1 cellular context compared by ENCODE assay signal in the genomic region with DNA sequence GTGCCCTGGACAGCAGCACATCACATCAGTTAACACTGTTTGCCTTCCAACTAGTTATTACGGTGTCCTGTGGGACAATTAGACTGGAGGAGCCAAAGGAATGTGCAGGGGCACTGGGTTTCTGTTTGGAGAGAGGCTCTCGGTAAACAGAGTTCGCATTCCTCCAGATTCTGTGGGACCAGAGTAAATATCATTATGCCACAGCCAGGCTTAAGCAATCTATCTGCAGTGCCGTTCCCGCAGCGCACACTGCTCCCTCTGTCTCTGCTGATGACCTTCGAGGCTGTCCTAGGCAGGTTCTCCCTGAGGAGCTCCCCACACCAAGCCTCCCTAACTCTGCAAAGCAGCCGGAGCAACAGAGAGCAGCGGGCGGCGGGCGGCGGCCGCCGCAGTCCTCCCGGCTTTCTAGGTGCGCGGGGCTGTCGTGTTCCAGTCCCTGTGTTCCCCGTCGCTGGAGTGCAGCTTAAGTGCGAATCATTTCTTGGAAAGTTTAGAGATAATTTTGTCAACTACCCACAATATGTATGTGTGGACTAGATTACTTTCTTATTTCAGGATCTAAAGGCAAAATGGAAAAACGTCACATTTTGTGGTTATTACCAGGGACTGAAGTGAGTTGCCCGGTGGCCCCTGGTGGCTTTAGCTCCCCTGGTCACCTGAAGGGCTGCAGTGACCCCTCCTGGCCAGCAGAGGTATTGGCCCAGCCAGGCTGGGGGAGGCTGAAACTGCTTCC.
TF ChIP-seq lines count a peak whose summit lies in the region.

No MANE protein-coding gene starts in this region.

TF ChIP-seq in K562, 482 proteins besides CTCF, POLR2A, EP300 and RAD21 (continued from another document and continues in another):
- TF ChIP-seq, protein P1, sequence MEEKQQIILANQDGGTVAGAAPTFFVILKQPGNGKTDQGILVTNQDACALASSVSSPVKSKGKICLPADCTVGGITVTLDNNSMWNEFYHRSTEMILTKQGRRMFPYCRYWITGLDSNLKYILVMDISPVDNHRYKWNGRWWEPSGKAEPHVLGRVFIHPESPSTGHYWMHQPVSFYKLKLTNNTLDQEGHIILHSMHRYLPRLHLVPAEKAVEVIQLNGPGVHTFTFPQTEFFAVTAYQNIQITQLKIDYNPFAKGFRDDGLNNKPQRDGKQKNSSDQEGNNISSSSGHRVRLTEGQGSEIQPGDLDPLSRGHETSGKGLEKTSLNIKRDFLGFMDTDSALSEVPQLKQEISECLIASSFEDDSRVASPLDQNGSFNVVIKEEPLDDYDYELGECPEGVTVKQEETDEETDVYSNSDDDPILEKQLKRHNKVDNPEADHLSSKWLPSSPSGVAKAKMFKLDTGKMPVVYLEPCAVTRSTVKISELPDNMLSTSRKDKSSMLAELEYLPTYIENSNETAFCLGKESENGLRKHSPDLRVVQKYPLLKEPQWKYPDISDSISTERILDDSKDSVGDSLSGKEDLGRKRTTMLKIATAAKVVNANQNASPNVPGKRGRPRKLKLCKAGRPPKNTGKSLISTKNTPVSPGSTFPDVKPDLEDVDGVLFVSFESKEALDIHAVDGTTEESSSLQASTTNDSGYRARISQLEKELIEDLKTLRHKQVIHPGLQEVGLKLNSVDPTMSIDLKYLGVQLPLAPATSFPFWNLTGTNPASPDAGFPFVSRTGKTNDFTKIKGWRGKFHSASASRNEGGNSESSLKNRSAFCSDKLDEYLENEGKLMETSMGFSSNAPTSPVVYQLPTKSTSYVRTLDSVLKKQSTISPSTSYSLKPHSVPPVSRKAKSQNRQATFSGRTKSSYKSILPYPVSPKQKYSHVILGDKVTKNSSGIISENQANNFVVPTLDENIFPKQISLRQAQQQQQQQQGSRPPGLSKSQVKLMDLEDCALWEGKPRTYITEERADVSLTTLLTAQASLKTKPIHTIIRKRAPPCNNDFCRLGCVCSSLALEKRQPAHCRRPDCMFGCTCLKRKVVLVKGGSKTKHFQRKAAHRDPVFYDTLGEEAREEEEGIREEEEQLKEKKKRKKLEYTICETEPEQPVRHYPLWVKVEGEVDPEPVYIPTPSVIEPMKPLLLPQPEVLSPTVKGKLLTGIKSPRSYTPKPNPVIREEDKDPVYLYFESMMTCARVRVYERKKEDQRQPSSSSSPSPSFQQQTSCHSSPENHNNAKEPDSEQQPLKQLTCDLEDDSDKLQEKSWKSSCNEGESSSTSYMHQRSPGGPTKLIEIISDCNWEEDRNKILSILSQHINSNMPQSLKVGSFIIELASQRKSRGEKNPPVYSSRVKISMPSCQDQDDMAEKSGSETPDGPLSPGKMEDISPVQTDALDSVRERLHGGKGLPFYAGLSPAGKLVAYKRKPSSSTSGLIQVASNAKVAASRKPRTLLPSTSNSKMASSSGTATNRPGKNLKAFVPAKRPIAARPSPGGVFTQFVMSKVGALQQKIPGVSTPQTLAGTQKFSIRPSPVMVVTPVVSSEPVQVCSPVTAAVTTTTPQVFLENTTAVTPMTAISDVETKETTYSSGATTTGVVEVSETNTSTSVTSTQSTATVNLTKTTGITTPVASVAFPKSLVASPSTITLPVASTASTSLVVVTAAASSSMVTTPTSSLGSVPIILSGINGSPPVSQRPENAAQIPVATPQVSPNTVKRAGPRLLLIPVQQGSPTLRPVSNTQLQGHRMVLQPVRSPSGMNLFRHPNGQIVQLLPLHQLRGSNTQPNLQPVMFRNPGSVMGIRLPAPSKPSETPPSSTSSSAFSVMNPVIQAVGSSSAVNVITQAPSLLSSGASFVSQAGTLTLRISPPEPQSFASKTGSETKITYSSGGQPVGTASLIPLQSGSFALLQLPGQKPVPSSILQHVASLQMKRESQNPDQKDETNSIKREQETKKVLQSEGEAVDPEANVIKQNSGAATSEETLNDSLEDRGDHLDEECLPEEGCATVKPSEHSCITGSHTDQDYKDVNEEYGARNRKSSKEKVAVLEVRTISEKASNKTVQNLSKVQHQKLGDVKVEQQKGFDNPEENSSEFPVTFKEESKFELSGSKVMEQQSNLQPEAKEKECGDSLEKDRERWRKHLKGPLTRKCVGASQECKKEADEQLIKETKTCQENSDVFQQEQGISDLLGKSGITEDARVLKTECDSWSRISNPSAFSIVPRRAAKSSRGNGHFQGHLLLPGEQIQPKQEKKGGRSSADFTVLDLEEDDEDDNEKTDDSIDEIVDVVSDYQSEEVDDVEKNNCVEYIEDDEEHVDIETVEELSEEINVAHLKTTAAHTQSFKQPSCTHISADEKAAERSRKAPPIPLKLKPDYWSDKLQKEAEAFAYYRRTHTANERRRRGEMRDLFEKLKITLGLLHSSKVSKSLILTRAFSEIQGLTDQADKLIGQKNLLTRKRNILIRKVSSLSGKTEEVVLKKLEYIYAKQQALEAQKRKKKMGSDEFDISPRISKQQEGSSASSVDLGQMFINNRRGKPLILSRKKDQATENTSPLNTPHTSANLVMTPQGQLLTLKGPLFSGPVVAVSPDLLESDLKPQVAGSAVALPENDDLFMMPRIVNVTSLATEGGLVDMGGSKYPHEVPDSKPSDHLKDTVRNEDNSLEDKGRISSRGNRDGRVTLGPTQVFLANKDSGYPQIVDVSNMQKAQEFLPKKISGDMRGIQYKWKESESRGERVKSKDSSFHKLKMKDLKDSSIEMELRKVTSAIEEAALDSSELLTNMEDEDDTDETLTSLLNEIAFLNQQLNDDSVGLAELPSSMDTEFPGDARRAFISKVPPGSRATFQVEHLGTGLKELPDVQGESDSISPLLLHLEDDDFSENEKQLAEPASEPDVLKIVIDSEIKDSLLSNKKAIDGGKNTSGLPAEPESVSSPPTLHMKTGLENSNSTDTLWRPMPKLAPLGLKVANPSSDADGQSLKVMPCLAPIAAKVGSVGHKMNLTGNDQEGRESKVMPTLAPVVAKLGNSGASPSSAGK (IDR thresholded peaks at IDR 0.05): no peak
- TF ChIP-seq HMG20A (CRISPR knock-in tag; conservative IDR thresholded peaks at IDR 0.05): no peak
- no peak for TF ChIP-seq ZKSCAN1 (IDR thresholded peaks at IDR 0.05; ENCODE audit: low read depth, low read length)
- no peak for TF ChIP-seq ZNF3 (CRISPR knock-in tag; IDR thresholded peaks at IDR 0.05)
- TF ChIP-seq ZNF589 (CRISPR knock-in tag; IDR thresholded peaks at IDR 0.05; ENCODE audit: low read depth): no peak
- no peak for TF ChIP-seq HDAC1 (IDR thresholded peaks at IDR 0.05)
- TF ChIP-seq, protein P2, sequence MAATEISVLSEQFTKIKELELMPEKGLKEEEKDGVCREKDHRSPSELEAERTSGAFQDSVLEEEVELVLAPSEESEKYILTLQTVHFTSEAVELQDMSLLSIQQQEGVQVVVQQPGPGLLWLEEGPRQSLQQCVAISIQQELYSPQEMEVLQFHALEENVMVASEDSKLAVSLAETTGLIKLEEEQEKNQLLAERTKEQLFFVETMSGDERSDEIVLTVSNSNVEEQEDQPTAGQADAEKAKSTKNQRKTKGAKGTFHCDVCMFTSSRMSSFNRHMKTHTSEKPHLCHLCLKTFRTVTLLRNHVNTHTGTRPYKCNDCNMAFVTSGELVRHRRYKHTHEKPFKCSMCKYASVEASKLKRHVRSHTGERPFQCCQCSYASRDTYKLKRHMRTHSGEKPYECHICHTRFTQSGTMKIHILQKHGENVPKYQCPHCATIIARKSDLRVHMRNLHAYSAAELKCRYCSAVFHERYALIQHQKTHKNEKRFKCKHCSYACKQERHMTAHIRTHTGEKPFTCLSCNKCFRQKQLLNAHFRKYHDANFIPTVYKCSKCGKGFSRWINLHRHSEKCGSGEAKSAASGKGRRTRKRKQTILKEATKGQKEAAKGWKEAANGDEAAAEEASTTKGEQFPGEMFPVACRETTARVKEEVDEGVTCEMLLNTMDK (IDR thresholded peaks at IDR 0.05; ENCODE audit: borderline replicate concordance, insufficient read depth, low read depth, low read length, poor library complexity, severe bottlenecking): peak; percentile 56
- TF ChIP-seq CHCHD3 (CRISPR knock-in tag; IDR thresholded peaks at IDR 0.05): no peak
- peak; percentile 23 for TF ChIP-seq CCNT2 (IDR thresholded peaks at IDR 0.05; ENCODE audit: borderline replicate concordance, extremely low read depth, insufficient read length, low read depth, low read length)
- peak; percentile 65; the same call in 1 of the 2 replicates for TF ChIP-seq KAT7 (CRISPR knock-in tag; IDR thresholded peaks at IDR 0.05; ENCODE audit: borderline replicate concordance)
- TF ChIP-seq TCF3 (CRISPR knock-in tag; IDR thresholded peaks at IDR 0.05): peak; percentile 66
- TF ChIP-seq RUNX1 (IDR thresholded peaks at IDR 0.05; ENCODE audit: low read depth): no peak
- TF ChIP-seq, protein P3, sequence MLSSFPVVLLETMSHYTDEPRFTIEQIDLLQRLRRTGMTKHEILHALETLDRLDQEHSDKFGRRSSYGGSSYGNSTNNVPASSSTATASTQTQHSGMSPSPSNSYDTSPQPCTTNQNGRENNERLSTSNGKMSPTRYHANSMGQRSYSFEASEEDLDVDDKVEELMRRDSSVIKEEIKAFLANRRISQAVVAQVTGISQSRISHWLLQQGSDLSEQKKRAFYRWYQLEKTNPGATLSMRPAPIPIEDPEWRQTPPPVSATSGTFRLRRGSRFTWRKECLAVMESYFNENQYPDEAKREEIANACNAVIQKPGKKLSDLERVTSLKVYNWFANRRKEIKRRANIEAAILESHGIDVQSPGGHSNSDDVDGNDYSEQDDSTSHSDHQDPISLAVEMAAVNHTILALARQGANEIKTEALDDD (IDR thresholded peaks at IDR 0.05): peak; percentile 33; the same call in 1 of the 2 replicates
- no peak for TF ChIP-seq ZNF57 (CRISPR knock-in tag; IDR thresholded peaks at IDR 0.05)
- TF ChIP-seq ZC3H4 (CRISPR knock-in tag; IDR thresholded peaks at IDR 0.05; ENCODE audit: borderline replicate concordance): no peak
- no peak for TF ChIP-seq DPF2 (IDR thresholded peaks at IDR 0.05)
- TF ChIP-seq, protein P4, sequence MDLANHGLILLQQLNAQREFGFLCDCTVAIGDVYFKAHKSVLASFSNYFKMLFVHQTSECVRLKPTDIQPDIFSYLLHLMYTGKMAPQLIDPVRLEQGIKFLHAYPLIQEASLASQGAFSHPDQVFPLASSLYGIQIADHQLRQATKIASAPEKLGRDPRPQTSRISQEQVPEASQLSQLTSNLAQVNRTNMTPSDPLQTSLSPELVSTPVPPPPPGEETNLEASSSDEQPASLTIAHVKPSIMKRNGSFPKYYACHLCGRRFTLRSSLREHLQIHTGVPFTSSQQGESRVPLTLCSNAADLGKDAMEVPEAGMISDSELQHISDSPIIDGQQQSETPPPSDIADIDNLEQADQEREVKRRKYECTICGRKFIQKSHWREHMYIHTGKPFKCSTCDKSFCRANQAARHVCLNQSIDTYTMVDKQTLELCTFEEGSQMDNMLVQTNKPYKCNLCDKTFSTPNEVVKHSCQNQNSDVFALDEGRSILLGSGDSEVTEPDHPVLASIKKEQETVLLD (IDR thresholded peaks at IDR 0.05): no peak
- TF ChIP-seq ZNF507 (tag; conservative IDR thresholded peaks at IDR 0.05): no peak
- TF ChIP-seq, protein P5, sequence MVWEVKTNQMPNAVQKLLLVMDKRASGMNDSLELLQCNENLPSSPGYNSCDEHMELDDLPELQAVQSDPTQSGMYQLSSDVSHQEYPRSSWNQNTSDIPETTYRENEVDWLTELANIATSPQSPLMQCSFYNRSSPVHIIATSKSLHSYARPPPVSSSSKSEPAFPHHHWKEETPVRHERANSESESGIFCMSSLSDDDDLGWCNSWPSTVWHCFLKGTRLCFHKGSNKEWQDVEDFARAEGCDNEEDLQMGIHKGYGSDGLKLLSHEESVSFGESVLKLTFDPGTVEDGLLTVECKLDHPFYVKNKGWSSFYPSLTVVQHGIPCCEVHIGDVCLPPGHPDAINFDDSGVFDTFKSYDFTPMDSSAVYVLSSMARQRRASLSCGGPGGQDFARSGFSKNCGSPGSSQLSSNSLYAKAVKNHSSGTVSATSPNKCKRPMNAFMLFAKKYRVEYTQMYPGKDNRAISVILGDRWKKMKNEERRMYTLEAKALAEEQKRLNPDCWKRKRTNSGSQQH (CRISPR knock-in tag; IDR thresholded peaks at IDR 0.05): no peak
- TF ChIP-seq, protein P6, sequence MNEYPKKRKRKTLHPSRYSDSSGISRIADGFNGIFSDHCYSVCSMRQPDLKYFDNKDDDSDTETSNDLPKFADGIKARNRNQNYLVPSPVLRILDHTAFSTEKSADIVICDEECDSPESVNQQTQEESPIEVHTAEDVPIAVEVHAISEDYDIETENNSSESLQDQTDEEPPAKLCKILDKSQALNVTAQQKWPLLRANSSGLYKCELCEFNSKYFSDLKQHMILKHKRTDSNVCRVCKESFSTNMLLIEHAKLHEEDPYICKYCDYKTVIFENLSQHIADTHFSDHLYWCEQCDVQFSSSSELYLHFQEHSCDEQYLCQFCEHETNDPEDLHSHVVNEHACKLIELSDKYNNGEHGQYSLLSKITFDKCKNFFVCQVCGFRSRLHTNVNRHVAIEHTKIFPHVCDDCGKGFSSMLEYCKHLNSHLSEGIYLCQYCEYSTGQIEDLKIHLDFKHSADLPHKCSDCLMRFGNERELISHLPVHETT (CRISPR knock-in tag; conservative IDR thresholded peaks at IDR 0.05 in 1 of 2, IDR thresholded peaks at IDR 0.05 in 1 of 2): no peak
- TF ChIP-seq TEAD4 (IDR thresholded peaks at IDR 0.05; ENCODE audit: low read length): no peak
- no peak for TF ChIP-seq TEAD4 (CRISPR knock-in tag; IDR thresholded peaks at IDR 0.05; ENCODE audit: borderline replicate concordance)
- peak in 1 of 2 experiments; percentile 52; a peak in 1 of 4 replicates for TF ChIP-seq TEAD1 (CRISPR knock-in tag; IDR thresholded peaks at IDR 0.05)
- TF ChIP-seq ZBED1 (IDR thresholded peaks at IDR 0.05): no peak
- TF ChIP-seq NFIX (CRISPR knock-in tag; IDR thresholded peaks at IDR 0.05; ENCODE audit: low read depth): no peak
- TF ChIP-seq MAZ (CRISPR knock-in tag; conservative IDR thresholded peaks at IDR 0.05 in 1 of 2, IDR thresholded peaks at IDR 0.05 in 1 of 2): peak; percentile 24 to 80; a peak in 3 of 4 replicates
- no peak for TF ChIP-seq PPARD (CRISPR knock-in tag; IDR thresholded peaks at IDR 0.05)
- no peak for TF ChIP-seq HNRNPH1 (optimal IDR thresholded peaks at IDR 0.05; ENCODE audit: low read depth, low read length)
- TF ChIP-seq KAT2B (IDR thresholded peaks at IDR 0.05; ENCODE audit: low read depth, low read length): no peak
- TF ChIP-seq GABPB1 (CRISPR knock-in tag; IDR thresholded peaks at IDR 0.05): no peak
- TF ChIP-seq BHLHE40 (IDR thresholded peaks at IDR 0.05; ENCODE audit: low read length): peak; percentile 43; the same call in 1 of the 2 replicates
- TF ChIP-seq SMAD1 (IDR thresholded peaks at IDR 0.05; ENCODE audit: low read depth, low read length, partially characterized antibody): no peak
- no peak for TF ChIP-seq ZKSCAN8 (CRISPR knock-in tag; IDR thresholded peaks at IDR 0.05)
- no peak for TF ChIP-seq ZBTB1 (CRISPR knock-in tag; IDR thresholded peaks at IDR 0.05; ENCODE audit: borderline replicate concordance, low read depth)
- TF ChIP-seq, protein P7, sequence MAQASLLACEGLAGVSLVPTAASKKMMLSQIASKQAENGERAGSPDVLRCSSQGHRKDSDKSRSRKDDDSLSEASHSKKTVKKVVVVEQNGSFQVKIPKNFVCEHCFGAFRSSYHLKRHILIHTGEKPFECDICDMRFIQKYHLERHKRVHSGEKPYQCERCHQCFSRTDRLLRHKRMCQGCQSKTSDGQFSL (CRISPR knock-in tag; IDR thresholded peaks at IDR 0.05): peak; percentile 21; the same call in 1 of the 2 replicates
- TF ChIP-seq, protein P7 (tag; IDR thresholded peaks at IDR 0.05): no peak
- no peak for TF ChIP-seq PCBP2 (IDR thresholded peaks at IDR 0.05; ENCODE audit: low read depth, low read length, poor library complexity, severe bottlenecking)
- TF ChIP-seq, protein P8, sequence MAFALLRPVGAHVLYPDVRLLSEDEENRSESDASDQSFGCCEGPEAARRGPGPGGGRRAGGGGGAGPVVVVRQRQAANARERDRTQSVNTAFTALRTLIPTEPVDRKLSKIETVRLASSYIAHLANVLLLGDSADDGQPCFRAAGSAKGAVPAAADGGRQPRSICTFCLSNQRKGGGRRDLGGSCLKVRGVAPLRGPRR (CRISPR knock-in tag; IDR thresholded peaks at IDR 0.05): no peak
- TF ChIP-seq BRF1 (IDR thresholded peaks at IDR 0.05; ENCODE audit: borderline replicate concordance, extremely low read depth, insufficient read length): no peak
